In the genomic region with DNA sequence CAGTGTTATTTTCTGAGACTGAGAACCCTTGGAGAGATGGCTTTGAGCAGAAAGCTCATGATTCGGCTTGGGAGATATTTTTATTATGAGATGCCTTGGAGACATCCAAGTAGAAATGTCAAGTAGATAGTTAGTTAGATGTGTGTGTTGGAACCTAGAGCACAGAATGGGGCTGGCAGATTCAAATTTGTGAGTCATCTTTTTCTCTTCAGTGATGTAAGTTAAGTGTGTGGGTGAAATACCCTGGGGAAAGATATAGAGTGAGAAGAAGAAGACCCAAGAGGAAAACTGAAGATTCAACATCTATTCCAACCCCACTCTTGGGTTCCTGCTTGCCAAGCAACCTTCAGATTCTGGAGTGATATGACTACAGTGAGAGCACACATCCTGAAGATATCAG, we compare ENCODE assay signal across 16 cellular contexts.
A peak's percentile ranks its signal among the peaks of the same experiment; 100 is the strongest.
DNase-seq lines count a peak whose midpoint lies in the region; ATAC-seq and TF ChIP-seq lines count a peak whose summit lies in the region.
"Had no signal": no experiment of that assay in that cellular context is flagged by ENCODE, and none has a peak within 500 bp of the region (broad histone marks: within the 10 kb centered on the region; RNA-seq: fewer than 3 reads in every experiment).

No MANE protein-coding gene starts in this region.

- TF ChIP-seq CTCF in MCF 10A (IDR thresholded peaks at IDR 0.05; ENCODE audit: unreplicated experiment) (no peak), mammary epithelial cell (conservative IDR thresholded peaks at IDR 0.05 in 1 of 2, IDR thresholded peaks at IDR 0.05 in 1 of 2; ENCODE audit: extremely low read depth in 1 of 2, insufficient read depth in 1 of 2, low read depth in 1 of 2, low read length in 2 of 2) (no peak), fibroblast of mammary gland (conservative IDR thresholded peaks at IDR 0.05; ENCODE audit: control insufficient read depth, insufficient read depth, low read depth, low read length) (no peak), GM23338 (conservative IDR thresholded peaks at IDR 0.05; ENCODE audit: low read depth in 2 of 2) (no peak), Calu3 (IDR thresholded peaks at IDR 0.05; ENCODE audit: unreplicated experiment) (no peak)

- H3K27ac Mint-ChIP-seq in MCF 10A (ENCODE audit: low read depth, unreplicated experiment) (no peak overlapping the region), GM23338 (no peak overlapping the region), Calu3 (ENCODE audit: unreplicated experiment) (no peak overlapping the region)
- H3K27ac Mint-ChIP-seq: CD4-positive, alpha-beta T cell had no signal

- no peak overlapping the region for H2AFZ ChIP-seq in mammary epithelial cell (ENCODE audit: low read depth, low read length)
- no peak overlapping the region for H2AFZ ChIP-seq in GM23338

- in situ Hi-C loops in mammary epithelial cell (cut with MboI; ENCODE audit: low sequenced_read_pairs in 2 of 2) = no loop called here

- WGBS in mammary epithelial cell (ENCODE audit: low coverage, missing lambda C conversion rate) = 88% methylated on average over 1 of the region's 1 CpG

- H3K9ac ChIP-seq in mammary epithelial cell (ENCODE audit: insufficient read depth, low read length) = no peak overlapping the region

- H3K4me2 ChIP-seq in mammary epithelial cell (ENCODE audit: insufficient read depth, low read depth, low read length) (no peak overlapping the region), GM23338 (no peak overlapping the region)
- H3K4me2 ChIP-seq: A549 had no signal

- H3K27ac ChIP-seq in mammary epithelial cell (ENCODE audit: insufficient read depth, low read depth, low read length) (no peak overlapping the region), GM23338 (ENCODE audit: low read depth) (no peak overlapping the region)
- H3K27ac ChIP-seq: 22Rv1, A549, C4-2B, HL-60 had no signal

- H3K36me3 ChIP-seq in mammary epithelial cell (ENCODE audit: insufficient read depth, low read length) (no peaks in the 10 kb centered on the region), GM23338 (ENCODE audit: insufficient read depth) (no peaks in the 10 kb centered on the region; the same call in 1 of the 2 replicates)
- H3K36me3 ChIP-seq: HAP-1 had no signal

- no peak overlapping the region for H3K4me3 Mint-ChIP-seq in MCF 10A (ENCODE audit: unreplicated experiment)
- H3K4me3 Mint-ChIP-seq in GM23338 = no peak overlapping the region
- H3K4me3 Mint-ChIP-seq in Calu3 (ENCODE audit: low read depth, unreplicated experiment) = no peak overlapping the region
- H3K4me3 Mint-ChIP-seq: CD4-positive, alpha-beta T cell had no signal

- BruUV-seq in MCF 10A (replicated peaks; lab: Mats Ljungman, UMichigan) = no TSS peak
- no TSS peak for BruUV-seq in mammary epithelial cell (replicated peaks; lab: Mats Ljungman, UMichigan)
- no TSS peak for BruUV-seq in Calu3 (replicated peaks; lab: Mats Ljungman, UMichigan)

- H3F3A ChIP-seq in GM23338 (replicated peaks; ENCODE audit: low read depth) = no peaks in the 10 kb centered on the region

- H3K27me3 ChIP-seq in mammary epithelial cell (ENCODE audit: insufficient read depth, low read length) = peaks cover 3% of the 10 kb centered on the region
- no peaks in the 10 kb centered on the region for H3K27me3 ChIP-seq in GM23338 (ENCODE audit: insufficient read depth)

- H3K4me3 ChIP-seq in mammary epithelial cell (replicated peaks in 1 of 3; ENCODE audit: insufficient read depth in 1 of 3, low read depth in 2 of 3, low read length in 3 of 3) (no peak overlapping the region), fibroblast of mammary gland (ENCODE audit: control insufficient read depth, low read depth, low read length) (no peak overlapping the region), skeletal muscle cell (ENCODE audit: low read depth, low read length) (no peak overlapping the region), GM23338 (no peak overlapping the region)
- H3K4me3 ChIP-seq: A549, HAP-1 had no signal

- dilution Hi-C loops in mammary epithelial cell (cut with HindIII; ENCODE audit: low sequenced_read_pairs) = no loop called here

- POLR2A ChIA-PET in MCF 10A (lab: Yijun Ruan, JAX) = no interaction called here

- H4K20me1 ChIP-seq in mammary epithelial cell (ENCODE audit: insufficient read depth, low read length) = no peaks in the 10 kb centered on the region
- H4K20me1 ChIP-seq in GM23338 (replicated peaks; ENCODE audit: insufficient read depth) = no peaks in the 10 kb centered on the region

- H3K9me3 ChIP-seq in mammary epithelial cell (replicated peaks; ENCODE audit: insufficient read depth, low read length) = no peaks in the 10 kb centered on the region
- H3K9me3 ChIP-seq: A549, HAP-1 had no signal

- H3K4me1 Mint-ChIP-seq in MCF 10A (ENCODE audit: insufficient read depth, unreplicated experiment) (peaks cover 5% of the 10 kb centered on the region), GM23338 (peaks cover 6% of the 10 kb centered on the region), Calu3 (ENCODE audit: low read depth, unreplicated experiment) (no peaks in the 10 kb centered on the region)

- CTCF ChIA-PET in MCF 10A (lab: Yijun Ruan, JAX) (interaction anchor here (0.6 kb wide), 1 partner anchor 31 kb away, joined by 3 read pairs; no protein-coding TSS in a partner anchor), mammary epithelial cell (lab: Charles Lee; ENCODE audit: low non-redundant PET) (no interaction called here), Calu3 (lab: Charles Lee) (no interaction called here)

- no peaks in the 10 kb centered on the region for H3K9me2 ChIP-seq in GM23338 (ENCODE audit: insufficient read depth)

- H3K27me3 Mint-ChIP-seq in MCF 10A (ENCODE audit: insufficient read depth, unreplicated experiment) (peaks cover 65% of the 10 kb centered on the region), GM23338 (ENCODE audit: insufficient read depth, low read depth, poor library complexity) (no peaks in the 10 kb centered on the region), Calu3 (ENCODE audit: unreplicated experiment) (no peaks in the 10 kb centered on the region)
- H3K27me3 Mint-ChIP-seq: CD4-positive, alpha-beta T cell had no signal

- no peaks in the 10 kb centered on the region for H3K4me1 ChIP-seq in mammary epithelial cell (ENCODE audit: insufficient read depth, low read length)
- H3K4me1 ChIP-seq in GM23338 (ENCODE audit: insufficient read depth) = peaks cover 9% of the 10 kb centered on the region
- H3K4me1 ChIP-seq: A549 had no signal

- DNase-seq in MCF 10A (ENCODE audit: unreplicated experiment) (peak; percentile 9), mammary epithelial cell (no peak), fibroblast of mammary gland (ENCODE audit: low read depth) (peak; percentile 53), skeletal muscle cell (ENCODE audit: low read depth) (peak; percentile 5), GM23338 (ENCODE audit: low spot score) (no peak), Calu3 (no peak)
- DNase-seq: AML-193; CD4-positive, alpha-beta T cell; DMS79 treated with DMSO at 0.1 percent for 48 hours; GF-D8 had no signal

- H3K9me3 Mint-ChIP-seq in MCF 10A (ENCODE audit: unreplicated experiment) (peaks cover 12% of the 10 kb centered on the region), GM23338 (no peaks in the 10 kb centered on the region; the same call in 2 of the 3 replicates), Calu3 (ENCODE audit: low read depth, unreplicated experiment) (peaks cover 4% of the 10 kb centered on the region)

- H3K36me3 Mint-ChIP-seq in MCF 10A (ENCODE audit: insufficient read depth, unreplicated experiment) (no peaks in the 10 kb centered on the region), GM23338 (ENCODE audit: low read depth) (no peaks in the 10 kb centered on the region; the same call in 2 of the 3 replicates), Calu3 (ENCODE audit: insufficient read depth, unreplicated experiment) (no peaks in the 10 kb centered on the region)

- intact Hi-C loops in MCF 10A (cut with micrococcal nuclease) (no loop called here), mammary epithelial cell (cut with micrococcal nuclease) (no loop called here), Calu3 (cut with micrococcal nuclease; ENCODE audit: unreplicated experiment) (no loop called here)

- H3K79me2 ChIP-seq in mammary epithelial cell (ENCODE audit: insufficient read depth, low read length) (no peaks in the 10 kb centered on the region), GM23338 (replicated peaks; ENCODE audit: insufficient read depth) (no peaks in the 10 kb centered on the region)

- ATAC-seq in GM19035 (IDR thresholded peaks at IDR 0.05; ENCODE audit: unreplicated experiment) = no peak
- ATAC-seq in GM23338 = no peak
- ATAC-seq: A549 had no signal

TF ChIP-seq in GM23338, 12 proteins besides CTCF, POLR2A, EP300 and RAD21 (continues in another document):
- TF ChIP-seq ZNF114 (CRISPR knock-in tag; IDR thresholded peaks at IDR 0.05) (no peak), ZNF331 (CRISPR knock-in tag; IDR thresholded peaks at IDR 0.05; ENCODE audit: low read depth) (no peak), NANOG (IDR thresholded peaks at IDR 0.05; ENCODE audit: borderline replicate concordance) (no peak), JUNB (IDR thresholded peaks at IDR 0.05; ENCODE audit: unreplicated experiment) (no peak)
- TF ChIP-seq, protein P1, sequence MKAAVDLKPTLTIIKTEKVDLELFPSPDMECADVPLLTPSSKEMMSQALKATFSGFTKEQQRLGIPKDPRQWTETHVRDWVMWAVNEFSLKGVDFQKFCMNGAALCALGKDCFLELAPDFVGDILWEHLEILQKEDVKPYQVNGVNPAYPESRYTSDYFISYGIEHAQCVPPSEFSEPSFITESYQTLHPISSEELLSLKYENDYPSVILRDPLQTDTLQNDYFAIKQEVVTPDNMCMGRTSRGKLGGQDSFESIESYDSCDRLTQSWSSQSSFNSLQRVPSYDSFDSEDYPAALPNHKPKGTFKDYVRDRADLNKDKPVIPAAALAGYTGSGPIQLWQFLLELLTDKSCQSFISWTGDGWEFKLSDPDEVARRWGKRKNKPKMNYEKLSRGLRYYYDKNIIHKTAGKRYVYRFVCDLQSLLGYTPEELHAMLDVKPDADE (IDR thresholded peaks at IDR 0.05) = no peak

Comparison
In these comparisons a context has a peak if more than half of its experiments do, and no peak if none do; other contexts are left out.
1. DNase-seq: peak in MCF 10A (single experiment), fibroblast of mammary gland (single experiment) and skeletal muscle cell (single experiment); none in mammary epithelial cell (single experiment), GM23338 (single experiment) and Calu3 (single experiment).